8 cellular contexts compared by ENCODE assay signal in genomic region chr17:42414782-42415409, GRCh38. TPM values are rescaled to one million over a fixed set of nuclear protein-coding genes. Genes with fewer than 3 reads are reported as not detected.
DNase-seq lines count a peak whose midpoint lies in the region; ATAC-seq and TF ChIP-seq lines count a peak whose summit lies in the region.

No MANE protein-coding gene starts in this region.

- peak overlapping the region; percentile 14 for H3K4me3 ChIP-seq in upper lobe of right lung

- H3K27me3 ChIP-seq in upper lobe of right lung: no peaks in the 10 kb centered on the region

- ATAC-seq in upper lobe of right lung: peak; percentile 79
- no peak for ATAC-seq in HG03097 (IDR thresholded peaks at IDR 0.05; ENCODE audit: low FRiP score, unreplicated experiment)

- intact Hi-C loops in upper lobe of right lung (cut with DNase I): no loop called here

- TF ChIP-seq CTCF in upper lobe of right lung (IDR thresholded peaks at IDR 0.05): no peak

- H3K4me1 ChIP-seq in upper lobe of right lung: peaks cover 58% of the 10 kb centered on the region

- peak overlapping the region; percentile 72 for H3K27ac ChIP-seq in upper lobe of right lung

- no peaks in the 10 kb centered on the region for H3K36me3 ChIP-seq in upper lobe of right lung

- DNase-seq in NOMO-1 (lab: John Stamatoyannopoulos, UW; ENCODE audit: unreplicated experiment in 2 of 2) (peak; percentile 21 to 25), NOMO-1 treated with DMSO at 0.1 percent for 48 hours (lab: John Stamatoyannopoulos, UW; ENCODE audit: unreplicated experiment) (no peak), activated T-helper 1 cell treated with Interleukin-2 at 50 U/mL for 16 hours (ENCODE audit: low read depth) (peak; percentile 40), lung microvascular endothelial cell (ENCODE audit: low read depth in 2 of 2) (peak; percentile 35 to 53), upper lobe of right lung (peak; percentile 75), cortex of kidney (lab: John Stamatoyannopoulos, UW) (no peak), NCI-H1105 treated with DMSO at 0.1 percent for 48 hours (lab: John Stamatoyannopoulos, UW) (no peak)

- no peaks in the 10 kb centered on the region for H3K9me3 ChIP-seq in upper lobe of right lung

RNA-seq across cellular contexts. Expression of gene CAVIN1, which starts 8.2 kb away (rescaled TPM):
- total RNA-seq in lung microvascular endothelial cell (342 and 371 TPM in 2 replicates), upper lobe of right lung (342 TPM)

RNA-seq across cellular contexts. Expression of gene STAT3, which starts 26.7 kb away (rescaled TPM):
- total RNA-seq in lung microvascular endothelial cell (61.5 and 80.0 TPM in 2 replicates), upper lobe of right lung (309 TPM)

RNA-seq across cellular contexts. Expression of gene ATP6V0A1, which starts 43.8 kb away (rescaled TPM):
- total RNA-seq in lung microvascular endothelial cell: 16.6 and 22.0 TPM in 2 replicates
- total RNA-seq in upper lobe of right lung: 109 TPM

Comparison
In these comparisons a context has a peak if more than half of its experiments do, and no peak if none do; other contexts are left out.
1. DNase-seq: peak in NOMO-1 (2 of 2), activated T-helper 1 cell treated with Interleukin-2 at 50 U/mL for 16 hours (single experiment), lung microvascular endothelial cell (2 of 2) and upper lobe of right lung (single experiment); none in NOMO-1 treated with DMSO at 0.1 percent for 48 hours (single experiment), cortex of kidney (single experiment) and NCI-H1105 treated with DMSO at 0.1 percent for 48 hours (single experiment).